2 cellular contexts compared by ENCODE assay signal in the genomic region with DNA sequence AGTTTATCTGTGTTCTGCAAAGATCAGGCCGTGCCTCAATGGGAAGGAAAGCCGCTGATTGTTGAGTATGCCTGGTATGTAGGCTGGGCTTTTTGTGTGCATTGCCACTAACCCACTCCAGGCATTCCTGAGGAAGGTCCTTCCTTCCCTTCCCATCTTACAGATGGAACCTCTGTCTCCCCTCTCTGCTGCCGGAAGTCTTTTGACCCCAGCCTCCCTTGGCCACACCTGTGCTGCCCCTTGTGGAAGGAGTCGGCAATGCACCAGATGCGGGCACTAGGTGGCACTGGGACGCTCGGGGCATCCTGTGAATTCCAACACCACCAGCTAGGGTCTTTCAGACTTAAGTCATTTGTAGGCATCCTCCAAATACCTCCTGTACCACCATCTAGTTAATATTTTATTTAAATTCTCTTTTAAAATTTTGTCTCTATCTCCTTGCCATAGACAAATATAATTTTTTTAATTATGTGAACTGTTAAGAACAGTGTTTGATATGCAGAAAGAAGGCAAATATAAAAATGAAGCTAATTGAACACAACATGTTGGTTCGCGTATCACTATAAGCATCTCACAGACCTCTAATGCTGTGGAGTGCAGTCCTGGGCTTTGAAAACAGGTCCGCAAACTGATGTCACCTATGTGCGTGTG.
TF ChIP-seq lines count a peak whose summit lies in the region.

No MANE protein-coding gene starts in this region.

TF ChIP-seq in Ishikawa, 13 proteins besides CTCF, POLR2A, EP300 and RAD21 (continued from another document):
- TF ChIP-seq TCF12 (IDR thresholded peaks at IDR 0.05; ENCODE audit: low read depth) (no peak), CEBPB (IDR thresholded peaks at IDR 0.05) (no peak), CREB1 (IDR thresholded peaks at IDR 0.05; ENCODE audit: low read depth) (no peak), FOXM1 (IDR thresholded peaks at IDR 0.05; ENCODE audit: borderline replicate concordance, low read depth) (no peak), NFIC (IDR thresholded peaks at IDR 0.05) (no peak), ZBTB7A (IDR thresholded peaks at IDR 0.05; ENCODE audit: low read depth) (no peak), EGR1 (IDR thresholded peaks at IDR 0.05) (no peak)
- TF ChIP-seq, protein P1, sequence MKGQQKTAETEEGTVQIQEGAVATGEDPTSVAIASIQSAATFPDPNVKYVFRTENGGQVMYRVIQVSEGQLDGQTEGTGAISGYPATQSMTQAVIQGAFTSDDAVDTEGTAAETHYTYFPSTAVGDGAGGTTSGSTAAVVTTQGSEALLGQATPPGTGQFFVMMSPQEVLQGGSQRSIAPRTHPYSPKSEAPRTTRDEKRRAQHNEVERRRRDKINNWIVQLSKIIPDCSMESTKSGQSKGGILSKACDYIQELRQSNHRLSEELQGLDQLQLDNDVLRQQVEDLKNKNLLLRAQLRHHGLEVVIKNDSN (IDR thresholded peaks at IDR 0.05): no peak

TF ChIP-seq in neural cell, 6 proteins besides CTCF, POLR2A, EP300 and RAD21 (continued from another document):
- no peak for TF ChIP-seq POLR2AphosphoS5 (IDR thresholded peaks at IDR 0.05)
